8 cellular contexts compared by ENCODE assay signal in genomic region chr17:72726936-72727335, GRCh38.
DNase-seq lines count a peak whose midpoint lies in the region; ATAC-seq, FAIRE-seq and TF ChIP-seq lines count a peak whose summit lies in the region.

No MANE protein-coding gene starts in this region.

- no peaks in the 10 kb centered on the region for H3K36me3 ChIP-seq in KOPT-K1 (ENCODE audit: insufficient read depth, low read length)
- no peaks in the 10 kb centered on the region for H3K36me3 ChIP-seq in neural cell (ENCODE audit: insufficient read depth, low read length)
- H3K36me3 ChIP-seq in kidney (ENCODE audit: control insufficient read depth in 1 of 2, insufficient read depth in 2 of 2, low read length in 2 of 2) = no peaks in the 10 kb centered on the region

- no peaks in the 10 kb centered on the region for H3K79me2 ChIP-seq in neural cell (replicated peaks; ENCODE audit: insufficient read depth, low read length)

- H3K4me1 ChIP-seq in kidney (ENCODE audit: control insufficient read depth in 1 of 2, insufficient read depth in 1 of 2, low read depth in 1 of 2, low read length in 2 of 2) = no peaks in the 10 kb centered on the region

- H3K4me3 Mint-ChIP-seq in activated CD8-positive, alpha-beta memory T cell treated with anti-CD3 and anti-CD28 coated beads, Interleukin-2, amount 10 ng/mL, durations not matched to agents 7 days and 5 days = peak overlapping the region; percentile 71

- 0 out of 2 replicates have a peak, but pooled peaks have one; percentile 32 for TF ChIP-seq POLR2A in GM12892 (IDR thresholded peaks at IDR 0.05; ENCODE audit: low read depth, low read length)

- intact Hi-C loops in kidney (cut with DNase I) = loop anchor here (10.0 kb wide), 1 partner anchor 438 kb away; the partner anchor contains the start of gene SSTR2

- H3K9me3 Mint-ChIP-seq in activated CD8-positive, alpha-beta memory T cell treated with anti-CD3 and anti-CD28 coated beads, Interleukin-2, amount 10 ng/mL, durations not matched to agents 7 days and 5 days (ENCODE audit: low read depth) = no peaks in the 10 kb centered on the region

- H3K27me3 Mint-ChIP-seq in activated CD8-positive, alpha-beta memory T cell treated with anti-CD3 and anti-CD28 coated beads, Interleukin-2, amount 10 ng/mL, durations not matched to agents 7 days and 5 days = no peaks in the 10 kb centered on the region

- H3K9me3 ChIP-seq in KOPT-K1 (ENCODE audit: insufficient read depth, low read length, poor library complexity, severe bottlenecking) (no peaks in the 10 kb centered on the region), neural cell (ENCODE audit: low read length) (no peaks in the 10 kb centered on the region), kidney (ENCODE audit: control insufficient read depth in 1 of 2, low read length in 2 of 2) (no peaks in the 10 kb centered on the region)

- H3K4me1 Mint-ChIP-seq in activated CD8-positive, alpha-beta memory T cell treated with anti-CD3 and anti-CD28 coated beads, Interleukin-2, amount 10 ng/mL, durations not matched to agents 7 days and 5 days = peaks cover 39% of the 10 kb centered on the region

- TF ChIP-seq EP300 in neural cell (conservative IDR thresholded peaks at IDR 0.05; ENCODE audit: poor library complexity, severe bottlenecking) = no peak

- CTCF ChIA-PET in activated CD8-positive, alpha-beta memory T cell treated with anti-CD3 and anti-CD28 coated beads, Interleukin-2, amount 10 ng/mL, durations not matched to agents 7 days and 5 days (lab: Charles Lee) = interaction anchor here (0.6 to 8.8 kb wide), 52 partner anchors 9 to 703 kb away, joined by 3 to 189 read pairs (median 4); partner anchors contain the start of genes COG1 and SSTR2

- H3K27ac ChIP-seq in KOPT-K1 (ENCODE audit: low read depth, low read length, poor library complexity, severe bottlenecking) (peak overlapping the region; percentile 63), neural cell (ENCODE audit: low read length) (no peak overlapping the region), kidney (ENCODE audit: low read depth in 2 of 2, low read length in 2 of 2) (no peak overlapping the region)

- H3K9me2 ChIP-seq in neural cell (ENCODE audit: insufficient read depth, low read length) = no peaks in the 10 kb centered on the region

- ATAC-seq in GM21576 (IDR thresholded peaks at IDR 0.05; ENCODE audit: unreplicated experiment) = peak; percentile 88
- ATAC-seq in activated CD8-positive, alpha-beta memory T cell treated with anti-CD3 and anti-CD28 coated beads, Interleukin-2, amount 10 ng/mL, durations not matched to agents 7 days and 5 days = peak; percentile 94

- H2AFZ ChIP-seq in neural cell (ENCODE audit: low read depth, low read length) = no peak overlapping the region

- peak; percentile 35 for DNase-seq in GM12892 (ENCODE audit: insufficient read length)
- DNase-seq in activated CD8-positive, alpha-beta memory T cell treated with anti-CD3 and anti-CD28 coated beads, Interleukin-2, amount 10 ng/mL, durations not matched to agents 7 days and 5 days = peak; percentile 74
- no peak for DNase-seq in HuH-7 (ENCODE audit: low spot score)
- DNase-seq in kidney = no peak
- DNase-seq in NCI-H1694 treated with DMSO at 0.1 percent for 48 hours (lab: John Stamatoyannopoulos, UW) = no peak

- TF ChIP-seq CTCF in neural cell (IDR thresholded peaks at IDR 0.05; ENCODE audit: poor library complexity, severe bottlenecking) (no peak), kidney (IDR thresholded peaks at IDR 0.05; ENCODE audit: borderline replicate concordance, extremely low read depth, insufficient read depth) (no peak)

- no peak overlapping the region for H3K4me2 ChIP-seq in neural cell (ENCODE audit: low read length)

- no peaks in the 10 kb centered on the region for H3K36me3 Mint-ChIP-seq in activated CD8-positive, alpha-beta memory T cell treated with anti-CD3 and anti-CD28 coated beads, Interleukin-2, amount 10 ng/mL, durations not matched to agents 7 days and 5 days

- peak overlapping the region; percentile 95 for H3K27ac Mint-ChIP-seq in activated CD8-positive, alpha-beta memory T cell treated with anti-CD3 and anti-CD28 coated beads, Interleukin-2, amount 10 ng/mL, durations not matched to agents 7 days and 5 days

- H3K4me3 ChIP-seq in neural cell (ENCODE audit: low read length) (peak overlapping the region; percentile 3), kidney (ENCODE audit: low read length in 2 of 2) (no peak overlapping the region)

- H3K27me3 ChIP-seq in neural cell (ENCODE audit: insufficient read depth, low read depth, low read length) = no peaks in the 10 kb centered on the region

- no peaks in the 10 kb centered on the region for H4K20me1 ChIP-seq in neural cell (ENCODE audit: insufficient read depth)

- H3K9ac ChIP-seq in neural cell (ENCODE audit: low read length) (no peak overlapping the region), kidney (ENCODE audit: low read length in 2 of 2) (no peak overlapping the region)

- no peaks in the 10 kb centered on the region for H3F3A ChIP-seq in neural cell (ENCODE audit: insufficient read depth, low read length, poor library complexity, severe bottlenecking)

- FAIRE-seq in GM12892 (lab: Jason Lieb, UNC) = peak; percentile 93
- no peak for FAIRE-seq in kidney (lab: Jason Lieb, UNC)

- TF ChIP-seq RAD21 in neural cell (conservative IDR thresholded peaks at IDR 0.05) = no peak

TF ChIP-seq in neural cell, 6 proteins besides CTCF, POLR2A, EP300 and RAD21:
- no peak for TF ChIP-seq MXI1 (conservative IDR thresholded peaks at IDR 0.05; ENCODE audit: poor library complexity, severe bottlenecking)
- no peak for TF ChIP-seq POLR2AphosphoS5 (IDR thresholded peaks at IDR 0.05)
- TF ChIP-seq TAF1 (IDR thresholded peaks at IDR 0.05; ENCODE audit: low read depth) = no peak
- TF ChIP-seq, protein P1, sequence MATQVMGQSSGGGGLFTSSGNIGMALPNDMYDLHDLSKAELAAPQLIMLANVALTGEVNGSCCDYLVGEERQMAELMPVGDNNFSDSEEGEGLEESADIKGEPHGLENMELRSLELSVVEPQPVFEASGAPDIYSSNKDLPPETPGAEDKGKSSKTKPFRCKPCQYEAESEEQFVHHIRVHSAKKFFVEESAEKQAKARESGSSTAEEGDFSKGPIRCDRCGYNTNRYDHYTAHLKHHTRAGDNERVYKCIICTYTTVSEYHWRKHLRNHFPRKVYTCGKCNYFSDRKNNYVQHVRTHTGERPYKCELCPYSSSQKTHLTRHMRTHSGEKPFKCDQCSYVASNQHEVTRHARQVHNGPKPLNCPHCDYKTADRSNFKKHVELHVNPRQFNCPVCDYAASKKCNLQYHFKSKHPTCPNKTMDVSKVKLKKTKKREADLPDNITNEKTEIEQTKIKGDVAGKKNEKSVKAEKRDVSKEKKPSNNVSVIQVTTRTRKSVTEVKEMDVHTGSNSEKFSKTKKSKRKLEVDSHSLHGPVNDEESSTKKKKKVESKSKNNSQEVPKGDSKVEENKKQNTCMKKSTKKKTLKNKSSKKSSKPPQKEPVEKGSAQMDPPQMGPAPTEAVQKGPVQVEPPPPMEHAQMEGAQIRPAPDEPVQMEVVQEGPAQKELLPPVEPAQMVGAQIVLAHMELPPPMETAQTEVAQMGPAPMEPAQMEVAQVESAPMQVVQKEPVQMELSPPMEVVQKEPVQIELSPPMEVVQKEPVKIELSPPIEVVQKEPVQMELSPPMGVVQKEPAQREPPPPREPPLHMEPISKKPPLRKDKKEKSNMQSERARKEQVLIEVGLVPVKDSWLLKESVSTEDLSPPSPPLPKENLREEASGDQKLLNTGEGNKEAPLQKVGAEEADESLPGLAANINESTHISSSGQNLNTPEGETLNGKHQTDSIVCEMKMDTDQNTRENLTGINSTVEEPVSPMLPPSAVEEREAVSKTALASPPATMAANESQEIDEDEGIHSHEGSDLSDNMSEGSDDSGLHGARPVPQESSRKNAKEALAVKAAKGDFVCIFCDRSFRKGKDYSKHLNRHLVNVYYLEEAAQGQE (IDR thresholded peaks at IDR 0.05; ENCODE audit: borderline replicate concordance) = no peak
- no peak for TF ChIP-seq SMC3 (conservative IDR thresholded peaks at IDR 0.05; ENCODE audit: poor library complexity)
- TF ChIP-seq EZH2 (IDR thresholded peaks at IDR 0.05; ENCODE audit: borderline replicate concordance, insufficient read depth, low read length, poor library complexity, severe bottlenecking) = no peak

Comparison
In these comparisons a context has a peak if more than half of its experiments do, and no peak if none do; other contexts are left out.
1. DNase-seq: peak in GM12892 (single experiment) and activated CD8-positive, alpha-beta memory T cell treated with anti-CD3 and anti-CD28 coated beads, Interleukin-2, amount 10 ng/mL, durations not matched to agents 7 days and 5 days (single experiment); none in HuH-7 (single experiment), kidney (single experiment) and NCI-H1694 treated with DMSO at 0.1 percent for 48 hours (single experiment).